Comparison of ENCODE assay signal across 8 cellular contexts in the genomic region with DNA sequence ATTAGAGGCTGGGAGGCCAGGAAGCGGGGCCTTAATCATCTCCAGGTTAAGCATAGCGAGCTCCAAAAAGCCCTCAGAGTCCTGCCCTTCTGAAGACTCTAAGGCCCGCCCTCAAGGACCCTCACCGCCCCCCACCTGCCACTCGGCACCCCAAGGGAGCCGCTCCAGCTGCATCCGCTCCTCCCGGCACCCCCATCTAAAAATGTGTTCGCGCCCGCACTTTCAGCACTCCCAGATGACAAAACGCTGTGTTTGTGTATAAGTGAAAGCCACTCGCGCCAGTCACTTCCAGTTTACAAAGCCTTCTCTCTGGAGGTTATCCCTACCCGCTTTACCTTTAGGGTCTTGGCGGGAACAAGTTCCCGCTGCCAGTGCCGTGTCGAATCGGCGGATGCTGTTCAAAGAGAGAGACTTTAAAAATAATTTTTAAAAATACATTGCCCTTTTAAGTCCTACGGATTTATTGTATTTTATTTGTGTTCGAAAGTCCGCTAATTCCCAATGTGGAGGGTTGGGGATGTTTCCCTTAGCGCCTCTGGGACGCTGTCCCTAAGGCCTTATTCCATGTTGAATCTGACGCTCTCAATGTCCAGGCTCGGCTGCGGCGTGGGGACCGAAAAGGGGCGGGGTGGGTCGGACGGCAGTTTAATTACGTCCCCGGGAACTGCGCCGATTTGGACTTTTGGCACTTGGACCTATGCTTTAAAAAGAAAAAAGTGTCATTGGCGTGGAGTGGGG. TPM values are rescaled to one million over a fixed set of nuclear protein-coding genes. Genes with fewer than 3 reads are reported as not detected.
DNase-seq lines count a peak whose midpoint lies in the region; ATAC-seq and TF ChIP-seq lines count a peak whose summit lies in the region.

A gene (minus strand): TSS at position 64 of the 738 bp plus-strand sequence. CDS start 900 bp downstream, outside the sequence.
A gene with protein sequence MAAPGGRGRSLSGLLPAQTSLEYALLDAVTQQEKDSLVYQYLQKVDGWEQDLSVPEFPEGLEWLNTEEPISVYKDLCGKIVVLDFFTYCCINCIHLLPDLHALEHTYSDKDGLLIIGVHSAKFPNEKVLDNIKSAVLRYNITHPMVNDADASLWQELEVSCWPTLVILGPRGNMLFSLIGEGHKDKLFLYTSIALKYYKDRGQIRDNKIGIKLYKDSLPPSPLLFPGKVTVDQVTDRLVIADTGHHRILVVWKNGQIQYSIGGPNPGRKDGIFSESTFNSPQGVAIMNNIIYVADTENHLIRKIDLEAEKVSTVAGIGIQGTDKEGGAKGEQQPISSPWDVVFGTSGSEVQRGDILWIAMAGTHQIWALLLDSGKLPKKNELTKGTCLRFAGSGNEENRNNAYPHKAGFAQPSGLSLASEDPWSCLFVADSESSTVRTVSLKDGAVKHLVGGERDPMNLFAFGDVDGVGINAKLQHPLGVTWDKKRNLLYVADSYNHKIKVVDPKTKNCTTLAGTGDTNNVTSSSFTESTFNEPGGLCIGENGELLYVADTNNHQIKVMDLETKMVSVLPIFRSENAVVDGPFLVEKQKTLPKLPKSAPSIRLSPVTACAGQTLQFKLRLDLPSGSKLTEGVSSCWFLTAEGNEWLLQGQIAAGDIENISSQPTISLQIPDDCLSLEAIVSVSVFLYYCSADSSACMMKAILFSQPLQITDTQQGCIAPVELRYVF (plus strand): TSS at position 643 of the 738 bp plus-strand sequence. CDS start 212 bp downstream, outside the sequence.

- H3K36me3 ChIP-seq in HCT116 (ENCODE audit: control insufficient read depth in 1 of 2, insufficient read depth in 2 of 2, low read length in 2 of 2) (peaks cover 3 to 9% of the 10 kb centered on the region in 2 experiments; a peak in 1 of 4 replicates), parathyroid adenoma (ENCODE audit: control insufficient read depth, insufficient read depth, low read length) (no peaks in the 10 kb centered on the region), tibial nerve (peaks cover 0 to 13% (median 0%) of the 10 kb centered on the region in 3 donors)

- intact Hi-C loops in HCT116 (cut with micrococcal nuclease) = no loop called here
- intact Hi-C loops in Right ventricle myocardium superior (cut with DNase I) = loop anchor here (10.0 kb wide), 1 partner anchor 191 kb away; a partner anchor contains a TSS

- no peaks in the 10 kb centered on the region for H3K9me2 ChIP-seq in HCT116 (ENCODE audit: insufficient read depth)

- H3K4me2 ChIP-seq in HCT116 (ENCODE audit: low read length) = peak within 1 kb of the TSS; percentile 87
- peak within 1 kb of the TSS; percentile 71 for H3K4me2 ChIP-seq in parathyroid adenoma (ENCODE audit: low read length)

- H2AFZ ChIP-seq in HCT116 (ENCODE audit: low read depth, low read length, poor library complexity, severe bottlenecking) (peak within 1 kb of the TSS; percentile 88), parathyroid adenoma (peak within 1 kb of the TSS; percentile 86)

- H3K79me2 ChIP-seq in HCT116 (ENCODE audit: insufficient read depth, low read length) = peaks cover 45% of the 10 kb centered on the region
- peaks cover 16% of the 10 kb centered on the region for H3K79me2 ChIP-seq in parathyroid adenoma

- DNase-seq in ELR (ENCODE audit: low read depth) (peak; percentile 86), HCT116 (ENCODE audit: low read depth, low spot score) (peak; percentile 86), NAMALWA (ENCODE audit: low spot score) (peak; percentile 77), SW 1271 (lab: John Stamatoyannopoulos, UW) (peak; percentile 37 to 73), Right ventricle myocardium superior (peak; percentile 90), tibial nerve (ENCODE audit: low spot score in 2 of 2) (peak; percentile 67 to 77)
- DNase-seq in activated naive CD8-positive, alpha-beta T cell treated with anti-CD3 and anti-CD28 coated beads, Interleukin-2, amount 50 U/mL, for 16 hours (ENCODE audit: low read depth, low spot score) = peak; percentile 25

- H3K9me3 ChIP-seq in HCT116 (ENCODE audit: control insufficient read depth in 1 of 2, insufficient read depth in 1 of 2, low read depth in 1 of 2, low read length in 2 of 2) (no peaks in the 10 kb centered on the region), parathyroid adenoma (ENCODE audit: control insufficient read depth, low read length) (no peaks in the 10 kb centered on the region), tibial nerve (no peaks in the 10 kb centered on the region)

- peaks cover 14 to 21% of the 10 kb centered on the region in 2 experiments; a peak in 3 of 4 replicates for H3K4me1 ChIP-seq in HCT116 (ENCODE audit: control insufficient read depth in 1 of 2, insufficient read depth in 2 of 2, low read length in 2 of 2)
- peaks cover 12% of the 10 kb centered on the region for H3K4me1 ChIP-seq in parathyroid adenoma
- peaks cover 0 to 67% (median 32%) of the 10 kb centered on the region in 4 donors for H3K4me1 ChIP-seq in tibial nerve

- H3K9ac ChIP-seq in HCT116 (ENCODE audit: low read length) (peak within 1 kb of the TSS; percentile 84), parathyroid adenoma (peak within 1 kb of the TSS; percentile 39)

- TF ChIP-seq CTCF in HCT116 (IDR thresholded peaks at IDR 0.05 in 2 of 3, conservative IDR thresholded peaks at IDR 0.05 in 1 of 3; ENCODE audit: borderline replicate concordance in 1 of 3, insufficient read depth in 1 of 3, low read depth in 2 of 3, low read length in 2 of 3) (no peak), parathyroid adenoma (IDR thresholded peaks at IDR 0.05) (no peak), tibial nerve (IDR thresholded peaks at IDR 0.05) (no peak)

- TF ChIP-seq POLR2A in HCT116 (IDR thresholded peaks at IDR 0.05; ENCODE audit: borderline replicate concordance, extremely low read depth, insufficient read depth, insufficient read length) = no peak
- no peak for TF ChIP-seq POLR2A in tibial nerve (IDR thresholded peaks at IDR 0.05)

- CTCF ChIA-PET in HCT116 (lab: Charles Lee) = no interaction called here

- ATAC-seq in HCT116 (peak; percentile 81), Right ventricle myocardium superior (ENCODE audit: poor library complexity) (peak; percentile 86)

- RAD21 ChIA-PET in HCT116 (lab: Charles Lee; ENCODE audit: low non-redundant PET in 1 of 2, low total read pairs in 2 of 2, uncharacterized antibody in 2 of 2, unreplicated experiment in 2 of 2) = no interaction called here

- peak in 1 of 2 donors; percentile 41 for TF ChIP-seq EP300 in tibial nerve (IDR thresholded peaks at IDR 0.05)

- WGBS in tibial nerve, 2 donors = 0 to 1% methylated on average over 36 to 39 of the region's 39 CpGs

- POLR2A ChIA-PET in HCT116 (lab: Charles Lee) = no interaction called here

- no peak for TF ChIP-seq RAD21 in HCT116 (IDR thresholded peaks at IDR 0.05; ENCODE audit: low read depth)

- H3K27me3 ChIP-seq in HCT116 (ENCODE audit: insufficient read depth, low read length) = no peaks in the 10 kb centered on the region
- no peaks in the 10 kb centered on the region for H3K27me3 ChIP-seq in parathyroid adenoma (ENCODE audit: control insufficient read depth, insufficient read depth, low read length)
- no peaks in the 10 kb centered on the region for H3K27me3 ChIP-seq in tibial nerve

- H3K4me3 ChIP-seq in HCT116 (replicated peaks in 1 of 2; ENCODE audit: low read depth in 1 of 2, low read length in 2 of 2) = peak within 1 kb of the TSS; percentile 77 to 79
- peak within 1 kb of the TSS; percentile 84 for H3K4me3 ChIP-seq in parathyroid adenoma (ENCODE audit: low read depth, low read length)
- H3K4me3 ChIP-seq in tibial nerve = peak within 1 kb of the TSS; percentile 51 to 92 (median 82)

- H4K20me1 ChIP-seq in HCT116 (ENCODE audit: insufficient read depth) = no peaks in the 10 kb centered on the region

- peak within 1 kb of the TSS; percentile 86 for H3K27ac ChIP-seq in HCT116 (ENCODE audit: low read depth, low read length)
- peak within 1 kb of the TSS; percentile 82 for H3K27ac ChIP-seq in parathyroid adenoma
- peak within 1 kb of the TSS; percentile 59 to 93 (median 86) for H3K27ac ChIP-seq in tibial nerve

- BruUV-seq in HCT116 (replicated peaks; lab: Mats Ljungman, UMichigan) = no TSS peak

TF ChIP-seq in HCT116, 20 proteins besides CTCF, POLR2A, EP300 and RAD21:
- TF ChIP-seq, protein P1, sequence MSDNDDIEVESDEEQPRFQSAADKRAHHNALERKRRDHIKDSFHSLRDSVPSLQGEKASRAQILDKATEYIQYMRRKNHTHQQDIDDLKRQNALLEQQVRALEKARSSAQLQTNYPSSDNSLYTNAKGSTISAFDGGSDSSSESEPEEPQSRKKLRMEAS (IDR thresholded peaks at IDR 0.05) = peak; percentile 44
- TF ChIP-seq POLR2AphosphoS5 (IDR thresholded peaks at IDR 0.05; ENCODE audit: low read depth, low read length) (no peak; the same call in 1 of the 2 replicates), ELF1 (IDR thresholded peaks at IDR 0.05; ENCODE audit: borderline replicate concordance, low read depth) (no peak; the same call in 1 of the 2 replicates), SIN3A (IDR thresholded peaks at IDR 0.05; ENCODE audit: low read depth) (peak; percentile 64; the same call in 1 of the 2 replicates), TCF7L2 (IDR thresholded peaks at IDR 0.05; ENCODE audit: borderline replicate concordance, extremely low read depth, insufficient read depth, insufficient read length) (peak; percentile 33)

RNA-seq across cellular contexts. Expression of the first gene that starts in this region (rescaled TPM):
- total RNA-seq in HCT116 (2021; ENCODE audit: unreplicated experiment) = 13.9 TPM
- 5.0 and 7.4 TPM in 2 replicates for polyA plus RNA-seq in HCT116 (2012)
- total RNA-seq in Right ventricle myocardium superior = 4.9 TPM
- 1 to 10 TPM; 3.6 to 4.9 (median 4.5) TPM for total RNA-seq in tibial nerve

RNA-seq across cellular contexts. Expression of the second gene that starts in this region (rescaled TPM):
- total RNA-seq in HCT116 (2021; ENCODE audit: unreplicated experiment) (56.3 TPM), Right ventricle myocardium superior (57.5 TPM), tibial nerve (100 to 1,000 TPM in 1 of 4 donors, 10 to 100 TPM in 3; 42.9 to 100 (median 50.6) TPM)
- polyA plus RNA-seq in HCT116 (2012) = 3.1 and 5.9 TPM in 2 replicates

Comparison
In these comparisons a context has a peak if more than half of its experiments do, and no peak if none do; other contexts are left out.
1. Peak in every context shown above with its lines: DNase-seq, ATAC-seq, H3K4me3 ChIP-seq and H3K27ac ChIP-seq.
2. DNase-seq: peak in every context shown above with its lines; median percentile 90 in Right ventricle myocardium superior; 86 in ELR; 86 in HCT116; 77 in NAMALWA; 72 in tibial nerve; 55 in SW 1271; 25 in activated naive CD8-positive, alpha-beta T cell treated with anti-CD3 and anti-CD28 coated beads, Interleukin-2, amount 50 U/mL, for 16 hours.